ENCODE assay signal across 9 cellular contexts in the genomic region with DNA sequence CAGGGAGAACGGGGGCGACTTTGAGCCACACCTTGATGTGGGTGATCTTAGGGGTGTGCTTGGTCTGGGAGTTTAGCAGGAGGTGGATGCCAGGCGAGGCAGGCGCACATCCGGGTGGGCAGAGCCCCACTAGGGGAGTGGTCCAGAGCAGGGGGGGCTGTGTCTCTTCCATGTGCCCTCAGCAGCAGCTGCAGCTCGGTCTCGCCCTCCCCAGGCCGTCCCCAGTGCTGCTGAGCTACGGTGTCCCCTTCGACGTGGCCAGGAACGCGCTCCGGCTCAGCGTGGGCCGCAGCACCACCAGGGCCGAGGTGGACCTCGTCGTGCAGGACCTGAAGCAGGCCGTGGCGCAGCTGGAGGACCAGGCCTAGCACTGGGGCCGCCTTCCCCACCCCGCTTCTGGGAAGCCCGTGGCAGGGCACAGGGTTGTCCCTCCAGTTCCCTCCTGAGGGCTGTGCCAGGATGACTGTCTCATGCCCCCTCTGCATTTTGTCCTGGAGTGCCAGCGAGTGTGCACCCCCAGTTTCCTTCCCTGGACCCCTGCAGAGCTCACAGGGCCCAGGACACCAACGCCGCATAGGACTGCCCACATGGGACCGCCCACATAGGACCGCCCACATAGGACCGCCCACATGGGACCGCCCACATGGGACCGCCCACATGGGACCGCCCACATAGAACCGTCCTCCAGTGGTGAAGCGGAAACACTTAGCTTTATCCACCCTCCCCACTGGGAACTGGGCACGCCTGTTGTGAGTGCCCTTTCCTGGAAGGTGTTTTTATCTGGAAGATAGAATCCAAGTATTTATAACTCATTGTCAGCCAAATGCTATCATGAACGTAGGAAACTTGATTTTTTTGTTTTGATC. TPM values are rescaled to one million over a fixed set of nuclear protein-coding genes. Genes with fewer than 3 reads are reported as not detected.
DNase-seq lines count a peak whose midpoint lies in the region; ATAC-seq and TF ChIP-seq lines count a peak whose summit lies in the region.
"Had no signal": no experiment of that assay in that cellular context is flagged by ENCODE, and none has a peak within 500 bp of the region (broad histone marks: within the 10 kb centered on the region; RNA-seq: fewer than 3 reads in every experiment).

No MANE protein-coding gene starts in this region.

- H3K4me1 ChIP-seq in hepatocyte (ENCODE audit: insufficient read depth) (no peaks in the 10 kb centered on the region), suprapubic skin (peaks cover 15% of the 10 kb centered on the region), tibial artery (no peaks in the 10 kb centered on the region)

- 87% methylated on average over 35 of the region's 37 CpGs for WGBS in hepatocyte (ENCODE audit: low lambda C conversion rate, missing lambda C conversion rate)
- 78% methylated on average over 19 of the region's 37 CpGs for WGBS in suprapubic skin

- H3K4me3 ChIP-seq in hepatocyte (no peak overlapping the region), suprapubic skin (no peak overlapping the region), tibial artery (no peak overlapping the region)

- intact Hi-C loops in tibial artery (cut with DNase I; ENCODE audit: low total_unique reads) = no loop called here

- no peak overlapping the region for H3K27ac ChIP-seq in hepatocyte
- peak overlapping the region; percentile 65 for H3K27ac ChIP-seq in suprapubic skin
- no peak overlapping the region for H3K27ac ChIP-seq in tibial artery

- no peak overlapping the region for H3K4me2 ChIP-seq in hepatocyte

- TF ChIP-seq POLR2A in suprapubic skin (IDR thresholded peaks at IDR 0.05) = no peak

- TF ChIP-seq CTCF in hepatocyte (IDR thresholded peaks at IDR 0.05; ENCODE audit: poor library complexity) = no peak
- TF ChIP-seq CTCF in suprapubic skin (IDR thresholded peaks at IDR 0.05) = no peak
- no peak for TF ChIP-seq CTCF in tibial artery (IDR thresholded peaks at IDR 0.05)

- no peak for TF ChIP-seq EP300 in suprapubic skin (IDR thresholded peaks at IDR 0.05)

- no peak overlapping the region for H2AFZ ChIP-seq in hepatocyte

- no peaks in the 10 kb centered on the region for H3K79me2 ChIP-seq in hepatocyte

- DNase-seq in NCI-H2227 (lab: John Stamatoyannopoulos, UW; ENCODE audit: unreplicated experiment) = peak; percentile 43
- no peak for DNase-seq in NCI-H2227 treated with DMSO at 0.1 percent for 48 hours (lab: John Stamatoyannopoulos, UW)
- DNase-seq in LoVo (ENCODE audit: low spot score) = peak; percentile 55
- peak; percentile 15 for DNase-seq in activated CD8-positive, alpha-beta memory T cell treated with anti-CD3 and anti-CD28 coated beads, Interleukin-2, amount 50 U/mL, for 4 hours
- peak; percentile 35 for DNase-seq in hepatocyte (ENCODE audit: low spot score)
- peak in 1 of 2 donors; percentile 74 for DNase-seq in suprapubic skin (ENCODE audit: low spot score in 2 of 2)
- no peak for DNase-seq in tibial artery

- H3K9me3 ChIP-seq in hepatocyte (ENCODE audit: low read depth) (no peaks in the 10 kb centered on the region), suprapubic skin (no peaks in the 10 kb centered on the region), tibial artery (no peaks in the 10 kb centered on the region)

- no peaks in the 10 kb centered on the region for H3K9me2 ChIP-seq in hepatocyte (replicated peaks; ENCODE audit: insufficient read depth)

- peak; percentile 65 for ATAC-seq in GM21390 (IDR thresholded peaks at IDR 0.05; ENCODE audit: unreplicated experiment)
- ATAC-seq: CD8-positive, alpha-beta T cell had no signal

- H3K27me3 ChIP-seq in hepatocyte = no peaks in the 10 kb centered on the region
- no peaks in the 10 kb centered on the region for H3K27me3 ChIP-seq in suprapubic skin
- H3K27me3 ChIP-seq in tibial artery = no peaks in the 10 kb centered on the region

- H3K36me3 ChIP-seq in hepatocyte (replicated peaks; ENCODE audit: insufficient read depth, low read depth) (no peaks in the 10 kb centered on the region), suprapubic skin (no peaks in the 10 kb centered on the region), tibial artery (peaks cover 0 to 18% (median 4%) of the 10 kb centered on the region in 3 donors)

- H4K20me1 ChIP-seq in hepatocyte (ENCODE audit: insufficient read depth, poor library complexity, severe bottlenecking) = no peaks in the 10 kb centered on the region

RNA-seq across cellular contexts. Expression of gene ESPNL, which starts 1.9 kb away (rescaled TPM):
- total RNA-seq in hepatocyte = 0.27 and 0.36 TPM in 2 replicates
- 0.62 TPM in 1 of 2 replicates, not detected in the other for polyA plus RNA-seq in hepatocyte
- total RNA-seq in suprapubic skin = under 1 TPM in 2 of 4 donors, not detected in 2; 0.25 to 0.56 TPM
- total RNA-seq: CD8-positive, alpha-beta T cell had no signal

RNA-seq across cellular contexts. Expression of gene SCLY, which starts 37.4 kb away (rescaled TPM):
- 12.7 and 16.5 TPM in 2 replicates for total RNA-seq in hepatocyte
- 21.1 and 21.3 TPM in 2 replicates for polyA plus RNA-seq in hepatocyte
- total RNA-seq in suprapubic skin = 10 to 100 TPM in 2 of 4 donors, 1 to 10 TPM in 2; 5.5 to 14.5 (median 9.6) TPM

RNA-seq across cellular contexts. Expression of gene KLHL30, which starts 40.2 kb away (rescaled TPM):
- total RNA-seq in hepatocyte (not detected in 2 replicates), suprapubic skin (under 1 TPM in 2 of 4 donors, not detected in 2; 0.13 to 0.23 TPM)
- polyA plus RNA-seq in hepatocyte = 0.15 TPM in 1 of 2 replicates, not detected in the other
- total RNA-seq: CD8-positive, alpha-beta T cell had no signal

Comparison
In these comparisons a context has a peak if more than half of its experiments do, and no peak if none do; other contexts are left out.
1. DNase-seq: peak in NCI-H2227 (single experiment), LoVo (single experiment), activated CD8-positive, alpha-beta memory T cell treated with anti-CD3 and anti-CD28 coated beads, Interleukin-2, amount 50 U/mL, for 4 hours (single experiment) and hepatocyte (single experiment); none in NCI-H2227 treated with DMSO at 0.1 percent for 48 hours (single experiment) and tibial artery (0 of 2).